8 cellular contexts compared by ENCODE assay signal in the genomic region with DNA sequence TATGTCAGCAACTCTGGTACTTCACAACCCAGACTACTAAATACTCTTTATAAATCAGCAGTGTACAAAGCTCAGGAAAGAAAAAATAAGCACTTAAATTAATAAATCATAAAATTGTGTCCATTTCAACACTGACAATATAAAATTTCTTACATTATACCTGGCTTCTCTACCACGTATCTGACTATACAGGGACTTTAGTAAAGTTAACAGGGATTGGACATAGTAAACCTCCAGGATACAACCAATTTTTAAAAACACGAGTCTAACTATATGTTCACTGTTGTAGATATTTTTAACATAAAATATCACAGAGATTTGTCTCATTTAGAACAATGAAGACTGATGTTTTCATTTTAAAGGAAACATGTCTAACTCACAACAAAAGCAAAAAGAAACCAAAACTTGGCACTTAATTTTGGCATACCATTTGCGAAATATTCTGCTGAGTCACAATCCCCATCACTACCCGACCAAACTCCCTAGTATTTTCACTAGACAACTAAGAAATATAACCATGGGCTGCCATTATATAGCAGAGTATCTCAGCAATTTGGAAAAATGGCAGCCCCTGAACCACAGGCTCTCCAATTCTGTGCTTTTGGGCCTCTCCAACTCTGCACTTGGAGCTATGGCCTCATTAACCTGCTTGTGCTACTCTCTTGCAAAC. TPM values are rescaled to one million over a fixed set of nuclear protein-coding genes. Genes with fewer than 3 reads are reported as not detected.
A peak's percentile ranks its signal among the peaks of the same experiment; 100 is the strongest.
DNase-seq lines count a peak whose midpoint lies in the region; ATAC-seq and TF ChIP-seq lines count a peak whose summit lies in the region.

No MANE protein-coding gene starts in this region.

- H3K4me3 ChIP-seq in fibroblast of mammary gland (ENCODE audit: control insufficient read depth, low read depth, low read length) (no peak overlapping the region), testis (no peak overlapping the region)

- WGBS in testis, 2 donors: 61 to 66% methylated on average over 4 of the region's 4 CpGs

- peaks cover 7% of the 10 kb centered on the region for H3K9me3 Mint-ChIP-seq in activated T-cell treated with anti-CD3 and anti-CD28 coated beads, Interleukin-2, amount 50 U/mL, for 4 hours

- TF ChIP-seq CTCF in fibroblast of mammary gland (conservative IDR thresholded peaks at IDR 0.05; ENCODE audit: control insufficient read depth, insufficient read depth, low read depth, low read length) (no peak), testis (IDR thresholded peaks at IDR 0.05) (no peak)

- H3K27ac Mint-ChIP-seq in T-helper 17 cell: peak overlapping the region; percentile 89

- peak overlapping the region; percentile 58 for H3K4me3 Mint-ChIP-seq in activated T-cell treated with anti-CD3 and anti-CD28 coated beads, Interleukin-2, amount 50 U/mL, for 4 hours
- H3K4me3 Mint-ChIP-seq in T-helper 17 cell: peak overlapping the region; percentile 71

- H3K9me3 ChIP-seq in T-helper 17 cell (ENCODE audit: control insufficient read depth, low read length, poor library complexity, severe bottlenecking) (no peaks in the 10 kb centered on the region), testis (no peaks in the 10 kb centered on the region)

- H3K27me3 Mint-ChIP-seq in activated T-cell treated with anti-CD3 and anti-CD28 coated beads, Interleukin-2, amount 50 U/mL, for 4 hours (ENCODE audit: low read depth): no peaks in the 10 kb centered on the region
- no peaks in the 10 kb centered on the region for H3K27me3 Mint-ChIP-seq in T-helper 17 cell

- TF ChIP-seq POLR2A in testis (IDR thresholded peaks at IDR 0.05): no peak

- peaks cover 9% of the 10 kb centered on the region for H3K36me3 Mint-ChIP-seq in activated T-cell treated with anti-CD3 and anti-CD28 coated beads, Interleukin-2, amount 50 U/mL, for 4 hours (ENCODE audit: insufficient read depth)
- H3K36me3 Mint-ChIP-seq in T-helper 17 cell (ENCODE audit: low read depth): no peaks in the 10 kb centered on the region

- intact Hi-C loops in testis (cut with DNase I; ENCODE audit: low total_unique reads): no loop called here

- H3K4me1 Mint-ChIP-seq in activated T-cell treated with anti-CD3 and anti-CD28 coated beads, Interleukin-2, amount 50 U/mL, for 4 hours (ENCODE audit: low read depth): peaks cover 36% of the 10 kb centered on the region
- peaks cover 28% of the 10 kb centered on the region for H3K4me1 Mint-ChIP-seq in T-helper 17 cell

- peak in 1 of 2 donors; percentile 43 for ATAC-seq in activated T-cell treated with anti-CD3 and anti-CD28 coated beads, Interleukin-2, amount 50 U/mL, for 4 hours
- ATAC-seq in T-helper 17 cell (peak; percentile 38), HG03432 (IDR thresholded peaks at IDR 0.05; ENCODE audit: unreplicated experiment) (no peak)

- no peaks in the 10 kb centered on the region for H3K36me3 ChIP-seq in testis (ENCODE audit: low read depth, missing control alignments)

- no peaks in the 10 kb centered on the region for H3K27me3 ChIP-seq in testis

- no peak for DNase-seq in activated T-cell treated with anti-CD3 and anti-CD28 coated beads, Interleukin-2, amount 50 U/mL, for 4 hours
- no peak for DNase-seq in activated T-cell treated with anti-CD3 and anti-CD28 coated beads, Interleukin-2, amount 50 U/mL, for 1 hour
- DNase-seq in T-helper 17 cell (no peak), fibroblast of mammary gland (ENCODE audit: low read depth) (peak; percentile 70), testis (no peak), activated gamma-delta T cell treated with Interleukin-2 at 50 U/mL for 16 hours (no peak)
- DNase-seq in effector CD8-positive, alpha-beta T cell (lab: John Stamatoyannopoulos, UW): no peak

- peak overlapping the region; percentile 18 to 54 for H3K27ac ChIP-seq in testis

- peaks cover 7% of the 10 kb centered on the region for H3K4me1 ChIP-seq in testis

RNA-seq across cellular contexts. Expression of a gene that starts 14.4 kb away (rescaled TPM):
- 10 to 100 TPM; 10.0 to 13.1 (median 10.2) TPM for total RNA-seq in activated T-cell treated with anti-CD3 and anti-CD28 coated beads, Interleukin-2, amount 50 U/mL, for 4 hours
- total RNA-seq in T-helper 17 cell (10 to 100 TPM in 1 of 2 donors, 1 to 10 TPM in 1; 9.2 to 16.1 TPM), testis (10 to 100 TPM; 58.6 to 69.2 TPM)
- 25.1 TPM for polyA plus RNA-seq in testis (ENCODE audit: insufficient read depth, low read depth, low replicate concordance)
